21 cellular contexts compared by ENCODE assay signal in the genomic region with DNA sequence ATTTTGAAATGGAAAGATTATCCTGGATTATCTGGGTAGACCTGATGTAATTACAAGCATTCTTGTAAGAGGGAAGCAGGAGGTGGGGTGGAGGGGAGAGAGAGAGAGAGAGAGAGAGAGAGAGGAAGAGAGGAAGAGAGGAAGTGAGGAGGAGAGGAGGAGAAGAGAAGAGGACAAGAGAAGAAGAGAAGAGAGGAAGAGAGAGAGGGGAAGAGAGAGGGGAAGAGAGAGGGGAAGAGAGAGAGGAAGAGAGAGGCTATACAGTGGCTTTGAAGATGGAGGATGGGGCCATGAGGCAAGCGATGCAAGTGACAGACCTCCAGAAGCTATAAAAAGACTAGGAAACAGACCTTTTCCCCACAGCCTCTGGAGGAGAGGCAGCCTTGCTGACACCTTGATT.
"Had no signal": no experiment of that assay in that cellular context is flagged by ENCODE, and none has a peak within 500 bp of the region (broad histone marks: within the 10 kb centered on the region; RNA-seq: fewer than 3 reads in every experiment).

No MANE protein-coding gene starts in this region.

- DNase-seq: activated CD4-positive, alpha-beta memory T cell treated with anti-CD3 and anti-CD28 coated beads, Interleukin-2, amount 10 ng/mL, durations not matched to agents 7 days and 5 days; activated CD4-positive, alpha-beta T cell treated with anti-CD3 and anti-CD28 coated beads, Interleukin-2, amount 10 ng/mL, durations not matched to agents 7 days and 5 days; activated CD4-positive, CD25-positive, alpha-beta regulatory T cell; activated gamma-delta T cell treated with Interleukin-2 at 50 U/mL for 16 hours; activated naive CD4-positive, alpha-beta T cell treated with anti-CD3 and anti-CD28 coated beads, Interleukin-2, amount 50 U/mL, for 16 hours; activated T-cell treated with anti-CD3 and anti-CD28 coated beads, Interleukin-2, amount 50 U/mL, for 72 hours; aorta; caudate nucleus; KG1; NCI-H146; NCI-H187 treated with DMSO at 0.1 percent for 48 hours; NCI-H2081 treated with DMSO at 0.1 percent for 48 hours; NCI-H446; NCI-H526; NCI-H774; NK-92 treated with Interleukin-12 subunit alpha and Interleukin-12 subunit beta, amount 100 ng/mL, for 24 hours; PC-3; SHP77; T-helper 17 cell; T-helper 9 cell had no signal

- H3K27ac ChIP-seq: breast epithelium had no signal

- H3K27me3 ChIP-seq: breast epithelium had no signal

- H3K9me3 ChIP-seq: breast epithelium had no signal

- ATAC-seq: activated T-cell treated with anti-CD3 and anti-CD28 coated beads, Interleukin-2, amount 50 U/mL, for 72 hours; PC-3; T-helper 17 cell had no signal

- H3K36me3 ChIP-seq: breast epithelium had no signal

- H3K4me3 ChIP-seq: breast epithelium had no signal

- H3K4me1 ChIP-seq: breast epithelium had no signal
